In genomic region chr22:20256042-20256441, GRCh38 we compare ENCODE assay signal across 14 cellular contexts. TPM values are rescaled to one million over a fixed set of nuclear protein-coding genes. Genes with fewer than 3 reads are reported as not detected.
DNase-seq lines count a peak whose midpoint lies in the region; ATAC-seq and TF ChIP-seq lines count a peak whose summit lies in the region.
"Had no signal": no experiment of that assay in that cellular context is flagged by ENCODE, and none has a peak within 500 bp of the region (broad histone marks: within the 10 kb centered on the region; RNA-seq: fewer than 3 reads in every experiment).

No MANE protein-coding gene starts in this region.

- peak overlapping the region; percentile 50 for H3K9ac ChIP-seq in neuronal stem cell (ENCODE audit: low read depth, low read length, poor library complexity)

- no peak overlapping the region for H4K8ac ChIP-seq in neuronal stem cell (ENCODE audit: low read depth, low read length)

- TF ChIP-seq CTCF in C4-2B (conservative IDR thresholded peaks at IDR 0.05) (no peak), dorsolateral prefrontal cortex (IDR thresholded peaks at IDR 0.05 in 54 of 56, conservative IDR thresholded peaks at IDR 0.05 in 2 of 56; ENCODE audit: low read depth in 1 of 56, partially characterized antibody in 56 of 56) (no peak)

- H3K79me1 ChIP-seq in neuronal stem cell (ENCODE audit: low read depth, low read length) = peaks cover 5% of the 10 kb centered on the region

- no peak overlapping the region for H2AFZ ChIP-seq in neuronal stem cell (ENCODE audit: low read length)

- H3K4me2 ChIP-seq in neuronal stem cell (ENCODE audit: insufficient read depth, low read length, poor library complexity, severe bottlenecking) = no peak overlapping the region

- H3K4me3 Mint-ChIP-seq in stimulated activated naive B cell treated with anti-CD40 and anti-IgM and Interleukin-4, amounts not matched to agents 10 μg/mL and 1 μg/mL and 100 μg/mL, for 72 hours = no peak overlapping the region
- H3K4me3 Mint-ChIP-seq: B cell; CD8-positive, alpha-beta T cell had no signal

- no CpG with 5 or more reads among the region's 13 CpGs for WGBS in neuronal stem cell (ENCODE audit: extremely low coverage in 2 of 2, insufficient read length in 2 of 2, insufficient replicate concordance in 1 of 2), 2 donors

- peaks cover 2 to 6% of the 10 kb centered on the region in 2 donors for H3K9me3 ChIP-seq in neuronal stem cell (replicated peaks in 1 of 2; ENCODE audit: control insufficient read depth in 2 of 2, insufficient read depth in 1 of 2, low read depth in 1 of 2, low read length in 2 of 2)
- H3K9me3 ChIP-seq: HAP-1 had no signal

- no peaks in the 10 kb centered on the region for H3K36me3 ChIP-seq in neuronal stem cell (replicated peaks in 1 of 2; ENCODE audit: control insufficient read depth in 2 of 2, insufficient read depth in 2 of 2, low read length in 2 of 2)
- H3K36me3 ChIP-seq: HAP-1 had no signal

- H3K27ac Mint-ChIP-seq in stimulated activated naive B cell treated with anti-CD40 and anti-IgM and Interleukin-4, amounts not matched to agents 10 μg/mL and 1 μg/mL and 100 μg/mL, for 72 hours = no peak overlapping the region
- H3K27ac Mint-ChIP-seq: B cell; CD8-positive, alpha-beta T cell had no signal

- no peak overlapping the region for H4K91ac ChIP-seq in neuronal stem cell (ENCODE audit: low read depth, low read length, poor library complexity)

- DNase-seq in dorsolateral prefrontal cortex (no peak), neuronal stem cell (ENCODE audit: low spot score) (no peak), hippocampal formation (lab: John Stamatoyannopoulos, UW) (no peak), NCI-H1092 treated with DMSO at 0.1 percent for 48 hours (lab: John Stamatoyannopoulos, UW) (no peak)
- no peak for DNase-seq in activated CD8-positive, alpha-beta memory T cell treated with anti-CD3 and anti-CD28 coated beads, Interleukin-2, amount 50 U/mL, for 48 hours
- DNase-seq in stimulated activated naive B cell treated with anti-CD40 and anti-IgM and Interleukin-4, amounts not matched to agents 10 μg/mL and 1 μg/mL and 100 μg/mL, for 72 hours = no peak
- DNase-seq: Calu3; CD8-positive, alpha-beta T cell; DND-41; EL had no signal

- H3K23ac ChIP-seq in neuronal stem cell (ENCODE audit: low read depth, low read length, poor library complexity) = peak overlapping the region; percentile 90

- H2BK12ac ChIP-seq in neuronal stem cell (ENCODE audit: low read length) = no peak overlapping the region

- H2BK15ac ChIP-seq in neuronal stem cell (ENCODE audit: low read length) = no peak overlapping the region

- H3K27me3 Mint-ChIP-seq in stimulated activated naive B cell treated with anti-CD40 and anti-IgM and Interleukin-4, amounts not matched to agents 10 μg/mL and 1 μg/mL and 100 μg/mL, for 72 hours = no peaks in the 10 kb centered on the region
- H3K27me3 Mint-ChIP-seq: B cell had no signal

- H2AK5ac ChIP-seq in neuronal stem cell (ENCODE audit: low read depth, low read length) = no peak overlapping the region

- no peaks in the 10 kb centered on the region for H3K9me3 Mint-ChIP-seq in stimulated activated naive B cell treated with anti-CD40 and anti-IgM and Interleukin-4, amounts not matched to agents 10 μg/mL and 1 μg/mL and 100 μg/mL, for 72 hours
- H3K9me3 Mint-ChIP-seq: CD8-positive, alpha-beta T cell had no signal

- peak overlapping the region; percentile 61 for H2BK120ac ChIP-seq in neuronal stem cell (ENCODE audit: low read depth, low read length)

- H3K4me3 ChIP-seq in dorsolateral prefrontal cortex (peak overlapping the region in 1 of 59 donors; percentile 12), neuronal stem cell (ENCODE audit: low read length in 2 of 2) (no peak overlapping the region)
- H3K4me3 ChIP-seq: HAP-1 had no signal

- no peak overlapping the region for H3K14ac ChIP-seq in neuronal stem cell (ENCODE audit: low read length)

- H3K4me1 ChIP-seq in neuronal stem cell (ENCODE audit: control insufficient read depth in 2 of 2, insufficient read depth in 1 of 2, low read depth in 1 of 2, low read length in 2 of 2) = peaks cover 2% of the 10 kb centered on the region in 2 donors
- H3K4me1 ChIP-seq: HAP-1 had no signal

- H3K27ac ChIP-seq in C4-2B = peak overlapping the region; percentile 50; the same call in 1 of the 2 replicates
- H3K27ac ChIP-seq in angular gyrus (ENCODE audit: low read depth, low read length) = peak overlapping the region; percentile 72
- H3K27ac ChIP-seq in dorsolateral prefrontal cortex = peak overlapping the region in 53 of 59 donors; percentile 2 to 97 (median 61)
- H3K27ac ChIP-seq in neuronal stem cell (replicated peaks; ENCODE audit: low read length) = no peak overlapping the region

- intact Hi-C loops in dorsolateral prefrontal cortex (cut with DNase I) = no loop called here

- H2BK5ac ChIP-seq in neuronal stem cell (ENCODE audit: low read length) = no peak overlapping the region

- no peak overlapping the region for H3K4ac ChIP-seq in neuronal stem cell (ENCODE audit: low read length)

- H3K27me3 ChIP-seq in dorsolateral prefrontal cortex = no peaks in the 10 kb centered on the region
- no peaks in the 10 kb centered on the region for H3K27me3 ChIP-seq in neuronal stem cell (ENCODE audit: control insufficient read depth in 3 of 3, insufficient read depth in 3 of 3, low read depth in 1 of 3, low read length in 3 of 3)

- ATAC-seq in stimulated activated naive B cell treated with anti-CD40 and anti-IgM and Interleukin-4, amounts not matched to agents 10 μg/mL and 1 μg/mL and 100 μg/mL, for 72 hours (replicated peaks) = no peak
- ATAC-seq: CD8-positive, alpha-beta T cell had no signal

- no peaks in the 10 kb centered on the region for H3K36me3 Mint-ChIP-seq in stimulated activated naive B cell treated with anti-CD40 and anti-IgM and Interleukin-4, amounts not matched to agents 10 μg/mL and 1 μg/mL and 100 μg/mL, for 72 hours
- H3K36me3 Mint-ChIP-seq: CD8-positive, alpha-beta T cell had no signal

- peaks cover 0 to 2% of the 10 kb centered on the region in 2 donors for H3K4me1 Mint-ChIP-seq in stimulated activated naive B cell treated with anti-CD40 and anti-IgM and Interleukin-4, amounts not matched to agents 10 μg/mL and 1 μg/mL and 100 μg/mL, for 72 hours
- H3K4me1 Mint-ChIP-seq: B cell had no signal

- peak overlapping the region; percentile 21 for H3K18ac ChIP-seq in neuronal stem cell (ENCODE audit: low read length)

RNA-seq across cellular contexts. Expression of gene RTN4R, which starts 12.1 kb away (rescaled TPM):
- total RNA-seq in dorsolateral prefrontal cortex = 10 to 100 TPM; 14.5 to 68.2 (median 38.9) TPM
- polyA plus RNA-seq in neuronal stem cell (2013, experiment 1 of 2) = 23.2 TPM
- 22.9 TPM for polyA plus RNA-seq in neuronal stem cell (2013, experiment 2 of 2)
